In genomic region chr4:69849969-69850368, GRCh38 we compare ENCODE assay signal across 15 cellular contexts. TPM values are rescaled to one million over a fixed set of nuclear protein-coding genes. Genes with fewer than 3 reads are reported as not detected.
A peak's percentile ranks its signal among the peaks of the same experiment; 100 is the strongest.
DNase-seq lines count a peak whose midpoint lies in the region; ATAC-seq lines count a peak whose summit lies in the region.
"Had no signal": no experiment of that assay in that cellular context is flagged by ENCODE, and none has a peak within 500 bp of the region (broad histone marks: within the 10 kb centered on the region; RNA-seq: fewer than 3 reads in every experiment).

No MANE protein-coding gene starts in this region.

- H3K27me3 Mint-ChIP-seq in activated CD4-positive, alpha-beta T cell treated with anti-CD3 and anti-CD28 coated beads for 36 hours, result peaks cover 2% of the 10 kb centered on the region
- peaks cover 6% of the 10 kb centered on the region for H3K27me3 Mint-ChIP-seq in activated CD4-positive, alpha-beta T cell treated with anti-CD3 and anti-CD28 coated beads, Interleukin-2, amount 10 ng/mL, durations not matched to agents 24 days and 14 days
- peaks cover 0 to 4% (median 2%) of the 10 kb centered on the region in 3 donors for H3K27me3 Mint-ChIP-seq in immature natural killer cell (ENCODE audit: low read depth in 3 of 3)
- H3K27me3 Mint-ChIP-seq: brain had no signal

- CTCF ChIA-PET in activated CD4-positive, alpha-beta T cell treated with anti-CD3 and anti-CD28 coated beads for 36 hours (lab: Charles Lee), result interaction anchor here (1.6 kb wide), 1 partner anchor 31 kb away, joined by 4 read pairs; no protein-coding TSS in a partner anchor

- H3K4me3 Mint-ChIP-seq in activated CD4-positive, alpha-beta T cell treated with anti-CD3 and anti-CD28 coated beads for 36 hours, result no peak overlapping the region
- H3K4me3 Mint-ChIP-seq in activated CD4-positive, alpha-beta T cell treated with anti-CD3 and anti-CD28 coated beads, Interleukin-2, amount 10 ng/mL, durations not matched to agents 24 days and 14 days, result no peak overlapping the region
- H3K4me3 Mint-ChIP-seq in immature natural killer cell, result peak overlapping the region in 1 of 5 donors; percentile 6
- H3K4me3 Mint-ChIP-seq: brain had no signal

- DNase-seq in activated CD4-positive, alpha-beta T cell treated with anti-CD3 and anti-CD28 coated beads for 36 hours, result no peak
- no peak for DNase-seq in activated CD4-positive, alpha-beta T cell treated with anti-CD3 and anti-CD28 coated beads, Interleukin-2, amount 10 ng/mL, durations not matched to agents 24 days and 14 days
- DNase-seq in immature natural killer cell (peak; percentile 17 to 29 (median 18)), caudate nucleus (lab: John Stamatoyannopoulos, UW) (no peak), Kasumi-1 (lab: John Stamatoyannopoulos, UW) (no peak), OCI-M1 (lab: John Stamatoyannopoulos, UW) (no peak)
- DNase-seq: NCI-H1048; NCI-H748 treated with DMSO at 0.1 percent for 48 hours; stimulated activated CD4-positive, alpha-beta T cell treated with anti-CD3 and anti-CD28 coated beads, Interleukin-2, amount 100 ng/mL, for 48 hours had no signal

- no peaks in the 10 kb centered on the region for H3K4me1 Mint-ChIP-seq in activated CD4-positive, alpha-beta T cell treated with anti-CD3 and anti-CD28 coated beads for 36 hours
- H3K4me1 Mint-ChIP-seq in activated CD4-positive, alpha-beta T cell treated with anti-CD3 and anti-CD28 coated beads, Interleukin-2, amount 10 ng/mL, durations not matched to agents 24 days and 14 days, result peaks cover 4% of the 10 kb centered on the region
- H3K4me1 Mint-ChIP-seq in immature natural killer cell, result peaks cover 14 to 24% of the 10 kb centered on the region in 2 donors
- H3K4me1 Mint-ChIP-seq: brain had no signal

- H3K36me3 Mint-ChIP-seq in activated CD4-positive, alpha-beta T cell treated with anti-CD3 and anti-CD28 coated beads for 36 hours (ENCODE audit: low read depth), result no peaks in the 10 kb centered on the region
- no peaks in the 10 kb centered on the region for H3K36me3 Mint-ChIP-seq in activated CD4-positive, alpha-beta T cell treated with anti-CD3 and anti-CD28 coated beads, Interleukin-2, amount 10 ng/mL, durations not matched to agents 24 days and 14 days (ENCODE audit: low read depth)
- peaks cover 0 to 10% (median 5%) of the 10 kb centered on the region in 3 donors for H3K36me3 Mint-ChIP-seq in immature natural killer cell
- H3K36me3 Mint-ChIP-seq: brain had no signal

- H3K9me3 Mint-ChIP-seq in activated CD4-positive, alpha-beta T cell treated with anti-CD3 and anti-CD28 coated beads for 36 hours (ENCODE audit: low read depth), result peaks cover 2% of the 10 kb centered on the region
- H3K9me3 Mint-ChIP-seq in activated CD4-positive, alpha-beta T cell treated with anti-CD3 and anti-CD28 coated beads, Interleukin-2, amount 10 ng/mL, durations not matched to agents 24 days and 14 days, result no peaks in the 10 kb centered on the region
- peaks cover 0 to 5% (median 2%) of the 10 kb centered on the region in 6 donors for H3K9me3 Mint-ChIP-seq in immature natural killer cell
- H3K9me3 Mint-ChIP-seq: brain had no signal

- no peak overlapping the region for H3K27ac Mint-ChIP-seq in activated CD4-positive, alpha-beta T cell treated with anti-CD3 and anti-CD28 coated beads for 36 hours
- H3K27ac Mint-ChIP-seq in activated CD4-positive, alpha-beta T cell treated with anti-CD3 and anti-CD28 coated beads, Interleukin-2, amount 10 ng/mL, durations not matched to agents 24 days and 14 days, result no peak overlapping the region
- peak overlapping the region in 1 of 6 donors; percentile 4 for H3K27ac Mint-ChIP-seq in immature natural killer cell
- H3K27ac Mint-ChIP-seq: brain had no signal

- POLR2A ChIA-PET in activated CD4-positive, alpha-beta T cell treated with anti-CD3 and anti-CD28 coated beads for 36 hours (lab: Charles Lee), result no interaction called here

- ATAC-seq in activated CD4-positive, alpha-beta T cell treated with anti-CD3 and anti-CD28 coated beads for 36 hours, result peak; percentile 60
- peak; percentile 89 for ATAC-seq in GM21619 (IDR thresholded peaks at IDR 0.05; ENCODE audit: unreplicated experiment)
- peak; percentile 80 for ATAC-seq in HG03095 (IDR thresholded peaks at IDR 0.05; ENCODE audit: unreplicated experiment)

- no peak overlapping the region for H3K27ac ChIP-seq in caudate nucleus (ENCODE audit: low read depth, low read length)
- H3K27ac ChIP-seq: 22Rv1, VCaP had no signal

- intact Hi-C loops in activated CD4-positive, alpha-beta T cell treated with anti-CD3 and anti-CD28 coated beads for 36 hours (cut with DNase I, micrococcal nuclease), result no loop called here
- intact Hi-C loops in activated CD4-positive, alpha-beta T cell treated with anti-CD3 and anti-CD28 coated beads, Interleukin-2, amount 10 ng/mL, durations not matched to agents 24 days and 14 days (cut with micrococcal nuclease), result no loop called here

RNA-seq across cellular contexts. Expression of gene SULT1E1, which starts 10.0 kb away (rescaled TPM):
- not detected for total RNA-seq in activated CD4-positive, alpha-beta T cell treated with anti-CD3 and anti-CD28 coated beads for 36 hours
- not detected in 2 replicates for total RNA-seq in activated CD4-positive, alpha-beta T cell treated with anti-CD3 and anti-CD28 coated beads, Interleukin-2, amount 10 ng/mL, durations not matched to agents 24 days and 14 days
- polyA plus RNA-seq in immature natural killer cell, result under 1 TPM in 1 of 3 donors, not detected in 2; 0.23 TPM
- total RNA-seq: SK-MEL-5 had no signal

Comparison
In these comparisons a context has a peak if more than half of its experiments do, and no peak if none do; other contexts are left out.
1. DNase-seq: peak in immature natural killer cell (3 of 3); none in activated CD4-positive, alpha-beta T cell treated with anti-CD3 and anti-CD28 coated beads for 36 hours (single experiment), activated CD4-positive, alpha-beta T cell treated with anti-CD3 and anti-CD28 coated beads, Interleukin-2, amount 10 ng/mL, durations not matched to agents 24 days and 14 days (single experiment), caudate nucleus (0 of 61), Kasumi-1 (0 of 2) and OCI-M1 (single experiment).
2. Peak in every context shown above with its lines, with median percentiles within 50 percentile points of each other: ATAC-seq.